Comparison of ENCODE assay signal across 1 cellular context in the genomic region with DNA sequence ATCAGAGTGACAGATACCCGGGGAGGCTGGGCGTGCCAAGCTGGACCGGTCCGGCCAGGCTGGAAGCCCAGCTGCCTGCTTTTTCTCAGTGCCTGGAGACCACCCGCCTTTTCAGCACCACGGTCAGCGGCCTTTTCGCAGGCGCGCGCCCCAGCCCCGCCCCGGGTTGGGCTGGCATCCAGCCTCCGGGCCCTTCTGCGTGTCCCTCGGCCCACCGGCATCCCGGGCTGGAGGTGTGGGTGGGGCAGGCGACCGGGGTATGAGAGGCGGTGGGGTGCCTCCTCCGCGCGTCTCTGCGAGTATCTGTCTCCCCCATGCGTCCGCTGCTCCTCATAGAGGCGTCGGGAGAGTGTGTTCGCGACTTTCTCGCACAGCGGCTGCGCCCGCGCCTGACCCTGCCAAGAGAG.
TF ChIP-seq lines count a peak whose summit lies in the region.

No MANE protein-coding gene starts in this region.

TF ChIP-seq in WTC11, 78 proteins besides CTCF, POLR2A, EP300 and RAD21 (continued from another document):
- TF ChIP-seq OVOL2 (CRISPR knock-in tag; IDR thresholded peaks at IDR 0.05; ENCODE audit: borderline replicate concordance) (no peak), CBFB (CRISPR knock-in tag; IDR thresholded peaks at IDR 0.05; ENCODE audit: low read depth) (no peak), ZNF671 (CRISPR knock-in tag; IDR thresholded peaks at IDR 0.05) (no peak), SP1 (CRISPR knock-in tag; conservative IDR thresholded peaks at IDR 0.05) (no peak; the same call in 1 of the 2 replicates), NFYB (CRISPR knock-in tag; conservative IDR thresholded peaks at IDR 0.05; ENCODE audit: low read depth) (no peak), TCF7 (CRISPR knock-in tag; IDR thresholded peaks at IDR 0.05; ENCODE audit: low read depth) (peak; percentile 64; the same call in 1 of the 2 replicates), ZNF396 (CRISPR knock-in tag; IDR thresholded peaks at IDR 0.05; ENCODE audit: borderline replicate concordance) (no peak), ZNF138 (CRISPR knock-in tag; conservative IDR thresholded peaks at IDR 0.05) (no peak), FOXP1 (CRISPR knock-in tag; IDR thresholded peaks at IDR 0.05; ENCODE audit: borderline replicate concordance) (peak; percentile 95)
- TF ChIP-seq, protein P1, sequence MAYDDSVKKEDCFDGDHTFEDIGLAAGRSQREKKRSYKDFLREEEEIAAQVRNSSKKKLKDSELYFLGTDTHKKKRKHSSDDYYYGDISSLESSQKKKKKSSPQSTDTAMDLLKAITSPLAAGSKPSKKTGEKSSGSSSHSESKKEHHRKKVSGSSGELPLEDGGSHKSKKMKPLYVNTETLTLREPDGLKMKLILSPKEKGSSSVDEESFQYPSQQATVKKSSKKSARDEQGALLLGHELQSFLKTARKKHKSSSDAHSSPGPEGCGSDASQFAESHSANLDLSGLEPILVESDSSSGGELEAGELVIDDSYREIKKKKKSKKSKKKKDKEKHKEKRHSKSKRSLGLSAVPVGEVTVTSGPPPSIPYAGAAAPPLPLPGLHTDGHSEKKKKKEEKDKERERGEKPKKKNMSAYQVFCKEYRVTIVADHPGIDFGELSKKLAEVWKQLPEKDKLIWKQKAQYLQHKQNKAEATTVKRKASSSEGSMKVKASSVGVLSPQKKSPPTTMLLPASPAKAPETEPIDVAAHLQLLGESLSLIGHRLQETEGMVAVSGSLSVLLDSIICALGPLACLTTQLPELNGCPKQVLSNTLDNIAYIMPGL (CRISPR knock-in tag; IDR thresholded peaks at IDR 0.05): no peak
- TF ChIP-seq, protein P2, sequence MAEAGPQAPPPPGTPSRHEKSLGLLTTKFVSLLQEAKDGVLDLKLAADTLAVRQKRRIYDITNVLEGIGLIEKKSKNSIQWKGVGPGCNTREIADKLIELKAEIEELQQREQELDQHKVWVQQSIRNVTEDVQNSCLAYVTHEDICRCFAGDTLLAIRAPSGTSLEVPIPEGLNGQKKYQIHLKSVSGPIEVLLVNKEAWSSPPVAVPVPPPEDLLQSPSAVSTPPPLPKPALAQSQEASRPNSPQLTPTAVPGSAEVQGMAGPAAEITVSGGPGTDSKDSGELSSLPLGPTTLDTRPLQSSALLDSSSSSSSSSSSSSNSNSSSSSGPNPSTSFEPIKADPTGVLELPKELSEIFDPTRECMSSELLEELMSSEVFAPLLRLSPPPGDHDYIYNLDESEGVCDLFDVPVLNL (CRISPR knock-in tag; IDR thresholded peaks at IDR 0.05; ENCODE audit: borderline replicate concordance, low read depth): no peak
- TF ChIP-seq, protein P3, sequence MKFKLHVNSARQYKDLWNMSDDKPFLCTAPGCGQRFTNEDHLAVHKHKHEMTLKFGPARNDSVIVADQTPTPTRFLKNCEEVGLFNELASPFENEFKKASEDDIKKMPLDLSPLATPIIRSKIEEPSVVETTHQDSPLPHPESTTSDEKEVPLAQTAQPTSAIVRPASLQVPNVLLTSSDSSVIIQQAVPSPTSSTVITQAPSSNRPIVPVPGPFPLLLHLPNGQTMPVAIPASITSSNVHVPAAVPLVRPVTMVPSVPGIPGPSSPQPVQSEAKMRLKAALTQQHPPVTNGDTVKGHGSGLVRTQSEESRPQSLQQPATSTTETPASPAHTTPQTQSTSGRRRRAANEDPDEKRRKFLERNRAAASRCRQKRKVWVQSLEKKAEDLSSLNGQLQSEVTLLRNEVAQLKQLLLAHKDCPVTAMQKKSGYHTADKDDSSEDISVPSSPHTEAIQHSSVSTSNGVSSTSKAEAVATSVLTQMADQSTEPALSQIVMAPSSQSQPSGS (CRISPR knock-in tag; IDR thresholded peaks at IDR 0.05; ENCODE audit: borderline replicate concordance, low read depth): no peak
- TF ChIP-seq, protein P4, sequence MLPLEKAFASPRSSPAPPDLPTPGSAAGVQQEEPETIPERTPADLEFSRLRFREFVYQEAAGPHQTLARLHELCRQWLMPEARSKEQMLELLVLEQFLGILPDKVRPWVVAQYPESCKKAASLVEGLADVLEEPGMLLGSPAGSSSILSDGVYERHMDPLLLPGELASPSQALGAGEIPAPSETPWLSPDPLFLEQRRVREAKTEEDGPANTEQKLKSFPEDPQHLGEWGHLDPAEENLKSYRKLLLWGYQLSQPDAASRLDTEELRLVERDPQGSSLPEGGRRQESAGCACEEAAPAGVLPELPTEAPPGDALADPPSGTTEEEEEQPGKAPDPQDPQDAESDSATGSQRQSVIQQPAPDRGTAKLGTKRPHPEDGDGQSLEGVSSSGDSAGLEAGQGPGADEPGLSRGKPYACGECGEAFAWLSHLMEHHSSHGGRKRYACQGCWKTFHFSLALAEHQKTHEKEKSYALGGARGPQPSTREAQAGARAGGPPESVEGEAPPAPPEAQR (CRISPR knock-in tag; IDR thresholded peaks at IDR 0.05): no peak
- TF ChIP-seq, protein P5, sequence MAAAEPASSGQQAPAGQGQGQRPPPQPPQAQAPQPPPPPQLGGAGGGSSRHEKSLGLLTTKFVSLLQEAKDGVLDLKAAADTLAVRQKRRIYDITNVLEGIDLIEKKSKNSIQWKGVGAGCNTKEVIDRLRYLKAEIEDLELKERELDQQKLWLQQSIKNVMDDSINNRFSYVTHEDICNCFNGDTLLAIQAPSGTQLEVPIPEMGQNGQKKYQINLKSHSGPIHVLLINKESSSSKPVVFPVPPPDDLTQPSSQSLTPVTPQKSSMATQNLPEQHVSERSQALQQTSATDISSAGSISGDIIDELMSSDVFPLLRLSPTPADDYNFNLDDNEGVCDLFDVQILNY (CRISPR knock-in tag; IDR thresholded peaks at IDR 0.05): peak; percentile 82
- TF ChIP-seq, protein P6, sequence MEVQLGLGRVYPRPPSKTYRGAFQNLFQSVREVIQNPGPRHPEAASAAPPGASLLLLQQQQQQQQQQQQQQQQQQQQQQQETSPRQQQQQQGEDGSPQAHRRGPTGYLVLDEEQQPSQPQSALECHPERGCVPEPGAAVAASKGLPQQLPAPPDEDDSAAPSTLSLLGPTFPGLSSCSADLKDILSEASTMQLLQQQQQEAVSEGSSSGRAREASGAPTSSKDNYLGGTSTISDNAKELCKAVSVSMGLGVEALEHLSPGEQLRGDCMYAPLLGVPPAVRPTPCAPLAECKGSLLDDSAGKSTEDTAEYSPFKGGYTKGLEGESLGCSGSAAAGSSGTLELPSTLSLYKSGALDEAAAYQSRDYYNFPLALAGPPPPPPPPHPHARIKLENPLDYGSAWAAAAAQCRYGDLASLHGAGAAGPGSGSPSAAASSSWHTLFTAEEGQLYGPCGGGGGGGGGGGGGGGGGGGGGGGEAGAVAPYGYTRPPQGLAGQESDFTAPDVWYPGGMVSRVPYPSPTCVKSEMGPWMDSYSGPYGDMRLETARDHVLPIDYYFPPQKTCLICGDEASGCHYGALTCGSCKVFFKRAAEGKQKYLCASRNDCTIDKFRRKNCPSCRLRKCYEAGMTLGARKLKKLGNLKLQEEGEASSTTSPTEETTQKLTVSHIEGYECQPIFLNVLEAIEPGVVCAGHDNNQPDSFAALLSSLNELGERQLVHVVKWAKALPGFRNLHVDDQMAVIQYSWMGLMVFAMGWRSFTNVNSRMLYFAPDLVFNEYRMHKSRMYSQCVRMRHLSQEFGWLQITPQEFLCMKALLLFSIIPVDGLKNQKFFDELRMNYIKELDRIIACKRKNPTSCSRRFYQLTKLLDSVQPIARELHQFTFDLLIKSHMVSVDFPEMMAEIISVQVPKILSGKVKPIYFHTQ (CRISPR knock-in tag; IDR thresholded peaks at IDR 0.05): no peak
- TF ChIP-seq, protein P7, sequence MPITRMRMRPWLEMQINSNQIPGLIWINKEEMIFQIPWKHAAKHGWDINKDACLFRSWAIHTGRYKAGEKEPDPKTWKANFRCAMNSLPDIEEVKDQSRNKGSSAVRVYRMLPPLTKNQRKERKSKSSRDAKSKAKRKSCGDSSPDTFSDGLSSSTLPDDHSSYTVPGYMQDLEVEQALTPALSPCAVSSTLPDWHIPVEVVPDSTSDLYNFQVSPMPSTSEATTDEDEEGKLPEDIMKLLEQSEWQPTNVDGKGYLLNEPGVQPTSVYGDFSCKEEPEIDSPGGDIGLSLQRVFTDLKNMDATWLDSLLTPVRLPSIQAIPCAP (CRISPR knock-in tag; IDR thresholded peaks at IDR 0.05): 0 out of 2 replicates have a peak, but pooled peaks have one; percentile 15
- TF ChIP-seq, protein P8, sequence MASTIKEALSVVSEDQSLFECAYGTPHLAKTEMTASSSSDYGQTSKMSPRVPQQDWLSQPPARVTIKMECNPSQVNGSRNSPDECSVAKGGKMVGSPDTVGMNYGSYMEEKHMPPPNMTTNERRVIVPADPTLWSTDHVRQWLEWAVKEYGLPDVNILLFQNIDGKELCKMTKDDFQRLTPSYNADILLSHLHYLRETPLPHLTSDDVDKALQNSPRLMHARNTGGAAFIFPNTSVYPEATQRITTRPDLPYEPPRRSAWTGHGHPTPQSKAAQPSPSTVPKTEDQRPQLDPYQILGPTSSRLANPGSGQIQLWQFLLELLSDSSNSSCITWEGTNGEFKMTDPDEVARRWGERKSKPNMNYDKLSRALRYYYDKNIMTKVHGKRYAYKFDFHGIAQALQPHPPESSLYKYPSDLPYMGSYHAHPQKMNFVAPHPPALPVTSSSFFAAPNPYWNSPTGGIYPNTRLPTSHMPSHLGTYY (CRISPR knock-in tag; IDR thresholded peaks at IDR 0.05): no peak
- TF ChIP-seq, protein P9, sequence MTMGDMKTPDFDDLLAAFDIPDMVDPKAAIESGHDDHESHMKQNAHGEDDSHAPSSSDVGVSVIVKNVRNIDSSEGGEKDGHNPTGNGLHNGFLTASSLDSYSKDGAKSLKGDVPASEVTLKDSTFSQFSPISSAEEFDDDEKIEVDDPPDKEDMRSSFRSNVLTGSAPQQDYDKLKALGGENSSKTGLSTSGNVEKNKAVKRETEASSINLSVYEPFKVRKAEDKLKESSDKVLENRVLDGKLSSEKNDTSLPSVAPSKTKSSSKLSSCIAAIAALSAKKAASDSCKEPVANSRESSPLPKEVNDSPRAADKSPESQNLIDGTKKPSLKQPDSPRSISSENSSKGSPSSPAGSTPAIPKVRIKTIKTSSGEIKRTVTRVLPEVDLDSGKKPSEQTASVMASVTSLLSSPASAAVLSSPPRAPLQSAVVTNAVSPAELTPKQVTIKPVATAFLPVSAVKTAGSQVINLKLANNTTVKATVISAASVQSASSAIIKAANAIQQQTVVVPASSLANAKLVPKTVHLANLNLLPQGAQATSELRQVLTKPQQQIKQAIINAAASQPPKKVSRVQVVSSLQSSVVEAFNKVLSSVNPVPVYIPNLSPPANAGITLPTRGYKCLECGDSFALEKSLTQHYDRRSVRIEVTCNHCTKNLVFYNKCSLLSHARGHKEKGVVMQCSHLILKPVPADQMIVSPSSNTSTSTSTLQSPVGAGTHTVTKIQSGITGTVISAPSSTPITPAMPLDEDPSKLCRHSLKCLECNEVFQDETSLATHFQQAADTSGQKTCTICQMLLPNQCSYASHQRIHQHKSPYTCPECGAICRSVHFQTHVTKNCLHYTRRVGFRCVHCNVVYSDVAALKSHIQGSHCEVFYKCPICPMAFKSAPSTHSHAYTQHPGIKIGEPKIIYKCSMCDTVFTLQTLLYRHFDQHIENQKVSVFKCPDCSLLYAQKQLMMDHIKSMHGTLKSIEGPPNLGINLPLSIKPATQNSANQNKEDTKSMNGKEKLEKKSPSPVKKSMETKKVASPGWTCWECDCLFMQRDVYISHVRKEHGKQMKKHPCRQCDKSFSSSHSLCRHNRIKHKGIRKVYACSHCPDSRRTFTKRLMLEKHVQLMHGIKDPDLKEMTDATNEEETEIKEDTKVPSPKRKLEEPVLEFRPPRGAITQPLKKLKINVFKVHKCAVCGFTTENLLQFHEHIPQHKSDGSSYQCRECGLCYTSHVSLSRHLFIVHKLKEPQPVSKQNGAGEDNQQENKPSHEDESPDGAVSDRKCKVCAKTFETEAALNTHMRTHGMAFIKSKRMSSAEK (CRISPR knock-in tag; IDR thresholded peaks at IDR 0.05; ENCODE audit: borderline replicate concordance): no peak
- TF ChIP-seq, protein P10, sequence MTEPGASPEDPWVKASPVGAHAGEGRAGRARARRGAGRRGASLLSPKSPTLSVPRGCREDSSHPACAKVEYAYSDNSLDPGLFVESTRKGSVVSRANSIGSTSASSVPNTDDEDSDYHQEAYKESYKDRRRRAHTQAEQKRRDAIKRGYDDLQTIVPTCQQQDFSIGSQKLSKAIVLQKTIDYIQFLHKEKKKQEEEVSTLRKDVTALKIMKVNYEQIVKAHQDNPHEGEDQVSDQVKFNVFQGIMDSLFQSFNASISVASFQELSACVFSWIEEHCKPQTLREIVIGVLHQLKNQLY (CRISPR knock-in tag; IDR thresholded peaks at IDR 0.05): no peak; the same call in 1 of the 2 replicates
- TF ChIP-seq, protein P11, sequence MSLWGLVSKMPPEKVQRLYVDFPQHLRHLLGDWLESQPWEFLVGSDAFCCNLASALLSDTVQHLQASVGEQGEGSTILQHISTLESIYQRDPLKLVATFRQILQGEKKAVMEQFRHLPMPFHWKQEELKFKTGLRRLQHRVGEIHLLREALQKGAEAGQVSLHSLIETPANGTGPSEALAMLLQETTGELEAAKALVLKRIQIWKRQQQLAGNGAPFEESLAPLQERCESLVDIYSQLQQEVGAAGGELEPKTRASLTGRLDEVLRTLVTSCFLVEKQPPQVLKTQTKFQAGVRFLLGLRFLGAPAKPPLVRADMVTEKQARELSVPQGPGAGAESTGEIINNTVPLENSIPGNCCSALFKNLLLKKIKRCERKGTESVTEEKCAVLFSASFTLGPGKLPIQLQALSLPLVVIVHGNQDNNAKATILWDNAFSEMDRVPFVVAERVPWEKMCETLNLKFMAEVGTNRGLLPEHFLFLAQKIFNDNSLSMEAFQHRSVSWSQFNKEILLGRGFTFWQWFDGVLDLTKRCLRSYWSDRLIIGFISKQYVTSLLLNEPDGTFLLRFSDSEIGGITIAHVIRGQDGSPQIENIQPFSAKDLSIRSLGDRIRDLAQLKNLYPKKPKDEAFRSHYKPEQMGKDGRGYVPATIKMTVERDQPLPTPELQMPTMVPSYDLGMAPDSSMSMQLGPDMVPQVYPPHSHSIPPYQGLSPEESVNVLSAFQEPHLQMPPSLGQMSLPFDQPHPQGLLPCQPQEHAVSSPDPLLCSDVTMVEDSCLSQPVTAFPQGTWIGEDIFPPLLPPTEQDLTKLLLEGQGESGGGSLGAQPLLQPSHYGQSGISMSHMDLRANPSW (CRISPR knock-in tag; conservative IDR thresholded peaks at IDR 0.05; ENCODE audit: low read depth): no peak
- TF ChIP-seq, protein P12, sequence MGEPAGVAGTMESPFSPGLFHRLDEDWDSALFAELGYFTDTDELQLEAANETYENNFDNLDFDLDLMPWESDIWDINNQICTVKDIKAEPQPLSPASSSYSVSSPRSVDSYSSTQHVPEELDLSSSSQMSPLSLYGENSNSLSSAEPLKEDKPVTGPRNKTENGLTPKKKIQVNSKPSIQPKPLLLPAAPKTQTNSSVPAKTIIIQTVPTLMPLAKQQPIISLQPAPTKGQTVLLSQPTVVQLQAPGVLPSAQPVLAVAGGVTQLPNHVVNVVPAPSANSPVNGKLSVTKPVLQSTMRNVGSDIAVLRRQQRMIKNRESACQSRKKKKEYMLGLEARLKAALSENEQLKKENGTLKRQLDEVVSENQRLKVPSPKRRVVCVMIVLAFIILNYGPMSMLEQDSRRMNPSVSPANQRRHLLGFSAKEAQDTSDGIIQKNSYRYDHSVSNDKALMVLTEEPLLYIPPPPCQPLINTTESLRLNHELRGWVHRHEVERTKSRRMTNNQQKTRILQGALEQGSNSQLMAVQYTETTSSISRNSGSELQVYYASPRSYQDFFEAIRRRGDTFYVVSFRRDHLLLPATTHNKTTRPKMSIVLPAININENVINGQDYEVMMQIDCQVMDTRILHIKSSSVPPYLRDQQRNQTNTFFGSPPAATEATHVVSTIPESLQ (CRISPR knock-in tag; IDR thresholded peaks at IDR 0.05): no peak; the same call in 1 of the 2 replicates
